30 cellular contexts compared by ENCODE assay signal in the genomic region with DNA sequence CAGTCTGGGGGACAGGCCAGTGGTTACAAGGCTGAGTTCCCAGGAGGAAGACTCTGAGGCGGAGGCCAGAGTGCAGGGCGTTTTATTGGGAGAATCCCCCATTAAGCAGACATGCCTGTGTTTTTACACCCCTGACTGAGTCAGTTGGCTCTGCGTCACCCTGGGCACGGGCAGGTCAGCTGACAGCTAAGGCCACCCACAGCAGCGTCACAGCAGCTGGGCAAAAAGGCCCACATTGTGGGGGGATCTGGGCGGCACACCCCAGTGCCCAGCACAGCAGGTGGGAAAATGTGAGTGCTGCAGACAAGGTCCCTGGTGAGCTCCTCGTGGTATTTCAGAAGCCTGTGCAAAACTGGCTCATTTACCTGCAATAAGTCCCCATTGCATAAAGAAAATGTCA.
"Had no signal": no experiment of that assay in that cellular context is flagged by ENCODE, and none has a peak within 500 bp of the region (broad histone marks: within the 10 kb centered on the region; RNA-seq: fewer than 3 reads in every experiment).

No MANE protein-coding gene starts in this region.

- ATAC-seq: activated CD8-positive, alpha-beta T cell treated with anti-CD3 and anti-CD28 coated beads for 36 hours; activated naive CD8-positive, alpha-beta T cell treated with anti-CD3 and anti-CD28 coated beads, Interleukin-2, amount 50 U/mL, for 24 hours; activated T-cell treated with anti-CD3 and anti-CD28 coated beads, Interleukin-2, amount 50 U/mL, for 4 hours; esophagus mucosa; left colon; naive thymus-derived CD4-positive, alpha-beta T cell; right cardiac atrium; stimulated activated naive CD8-positive, alpha-beta T cell treated with anti-CD3 and anti-CD28 coated beads, Interleukin-15, Interleukin-2, amounts not matched to agents 100 U/mL and 50 U/mL, for 24 hours; WTC11 had no signal

- H2AFZ ChIP-seq: parathyroid adenoma had no signal

- H3K27ac Mint-ChIP-seq: activated CD8-positive, alpha-beta T cell treated with anti-CD3 and anti-CD28 coated beads for 36 hours; activated naive CD4-positive, alpha-beta T cell treated with anti-CD3 and anti-CD28 coated beads, Interleukin-2, amount 50 U/mL, for 24 hours; activated naive CD8-positive, alpha-beta T cell treated with anti-CD3 and anti-CD28 coated beads, Interleukin-2, amount 50 U/mL, for 24 hours; activated T-helper 2 cell treated with anti-CD3 and anti-CD28 coated beads, Interferon-gamma antibody, Interleukin-2, Interleukin-4, amounts not matched to agents 10 μg/mL and 5 μg/mL and 100 μg/mL, durations not matched to agents 14 hours and 24 hours and 36 hours; dendritic cell treated with granulocyte-macrophage colony-stimulating factor and Interleukin-4, amounts not matched to agents 40 ng/mL and 50 ng/mL, for 4 days; endodermal cell; mesothelial cell of epicardium; naive thymus-derived CD4-positive, alpha-beta T cell; T-helper 1 cell treated with Interleukin-12 subunit alpha and Interleukin-12 subunit beta and Interleukin-4 antibody, amounts not matched to agents 30 μg/mL and 1 μg/mL, for 36 hours had no signal

- H3K27me3 ChIP-seq: testis had no signal

- H3K9me3 Mint-ChIP-seq: activated CD8-positive, alpha-beta T cell treated with anti-CD3 and anti-CD28 coated beads for 36 hours; activated naive CD4-positive, alpha-beta T cell treated with anti-CD3 and anti-CD28 coated beads, Interleukin-2, amount 50 U/mL, for 24 hours; activated naive CD8-positive, alpha-beta T cell treated with anti-CD3 and anti-CD28 coated beads, Interleukin-2, amount 50 U/mL, for 24 hours; activated T-cell treated with anti-CD3 and anti-CD28 coated beads, Interleukin-2, amount 50 U/mL, for 4 hours; activated T-helper 2 cell treated with anti-CD3 and anti-CD28 coated beads, Interferon-gamma antibody, Interleukin-2, Interleukin-4, amounts not matched to agents 10 μg/mL and 5 μg/mL and 100 μg/mL, durations not matched to agents 14 hours and 24 hours and 36 hours; dendritic cell treated with granulocyte-macrophage colony-stimulating factor and Interleukin-4, amounts not matched to agents 40 ng/mL and 50 ng/mL, for 4 days; endodermal cell; mesothelial cell of epicardium; naive thymus-derived CD4-positive, alpha-beta T cell; neural crest cell; T-helper 1 cell treated with Interleukin-12 subunit alpha and Interleukin-12 subunit beta and Interleukin-4 antibody, amounts not matched to agents 30 μg/mL and 1 μg/mL, for 36 hours had no signal

- DNase-seq: activated CD4-positive, alpha-beta T cell treated with anti-CD3 and anti-CD28 coated beads for 1 hour; activated CD4-positive, alpha-beta T cell treated with anti-CD3 and anti-CD28 coated beads, Interleukin-2, amount 50 U/mL, for 1 hour; activated CD8-positive, alpha-beta T cell treated with anti-CD3 and anti-CD28 coated beads for 36 hours; activated naive CD8-positive, alpha-beta T cell treated with anti-CD3 and anti-CD28 coated beads, Interleukin-2, amount 50 U/mL, for 24 hours; activated T-cell treated with anti-CD3 and anti-CD28 coated beads, Interleukin-2, amount 50 U/mL, for 4 hours; amygdala; central memory CD4-positive, alpha-beta T cell; endodermal cell; foreskin fibroblast; hippocampal formation; kidney; left colon; naive thymus-derived CD4-positive, alpha-beta T cell; occipital lobe; right cardiac atrium; spleen; stimulated activated CD4-positive, alpha-beta T cell treated with anti-CD3 and anti-CD28 coated beads, Interleukin-4, amount 100 ng/mL, for 1 hour; stimulated activated naive CD8-positive, alpha-beta T cell treated with anti-CD3 and anti-CD28 coated beads, Interleukin-15, Interleukin-2, amounts not matched to agents 100 U/mL and 50 U/mL, for 24 hours; testis; transverse colon had no signal

- H3K36me3 Mint-ChIP-seq: activated naive CD4-positive, alpha-beta T cell treated with anti-CD3 and anti-CD28 coated beads, Interleukin-2, amount 50 U/mL, for 24 hours; mesothelial cell of epicardium; naive thymus-derived CD4-positive, alpha-beta T cell had no signal

- H3K9me3 ChIP-seq: breast epithelium, spleen, testis, transverse colon had no signal

- H3K4me3 ChIP-seq: breast epithelium, spleen, testis, transverse colon had no signal

- H3K79me2 ChIP-seq: parathyroid adenoma had no signal

- H3K4me1 ChIP-seq: breast epithelium, parathyroid adenoma, spleen, testis, transverse colon had no signal

- H3K4me3 Mint-ChIP-seq: activated CD8-positive, alpha-beta T cell treated with anti-CD3 and anti-CD28 coated beads for 36 hours; activated naive CD4-positive, alpha-beta T cell treated with anti-CD3 and anti-CD28 coated beads, Interleukin-2, amount 50 U/mL, for 24 hours; activated naive CD8-positive, alpha-beta T cell treated with anti-CD3 and anti-CD28 coated beads, Interleukin-2, amount 50 U/mL, for 24 hours; activated T-cell treated with anti-CD3 and anti-CD28 coated beads, Interleukin-2, amount 50 U/mL, for 4 hours; dendritic cell treated with granulocyte-macrophage colony-stimulating factor and Interleukin-4, amounts not matched to agents 40 ng/mL and 50 ng/mL, for 4 days; endodermal cell; mesothelial cell of epicardium; naive thymus-derived CD4-positive, alpha-beta T cell; neural crest cell; T-helper 1 cell treated with Interleukin-12 subunit alpha and Interleukin-12 subunit beta and Interleukin-4 antibody, amounts not matched to agents 30 μg/mL and 1 μg/mL, for 36 hours; WTC11 had no signal

- H3K36me3 ChIP-seq: breast epithelium, spleen, transverse colon had no signal

- H3K4me1 Mint-ChIP-seq: activated naive CD4-positive, alpha-beta T cell treated with anti-CD3 and anti-CD28 coated beads, Interleukin-2, amount 50 U/mL, for 24 hours; activated naive CD8-positive, alpha-beta T cell treated with anti-CD3 and anti-CD28 coated beads, Interleukin-2, amount 50 U/mL, for 24 hours; naive thymus-derived CD4-positive, alpha-beta T cell had no signal

- H3K9ac ChIP-seq: parathyroid adenoma had no signal

- H3K27ac ChIP-seq: breast epithelium, parathyroid adenoma, spleen, testis, transverse colon had no signal
